Comparison of ENCODE assay signal across 29 cellular contexts in the genomic region with DNA sequence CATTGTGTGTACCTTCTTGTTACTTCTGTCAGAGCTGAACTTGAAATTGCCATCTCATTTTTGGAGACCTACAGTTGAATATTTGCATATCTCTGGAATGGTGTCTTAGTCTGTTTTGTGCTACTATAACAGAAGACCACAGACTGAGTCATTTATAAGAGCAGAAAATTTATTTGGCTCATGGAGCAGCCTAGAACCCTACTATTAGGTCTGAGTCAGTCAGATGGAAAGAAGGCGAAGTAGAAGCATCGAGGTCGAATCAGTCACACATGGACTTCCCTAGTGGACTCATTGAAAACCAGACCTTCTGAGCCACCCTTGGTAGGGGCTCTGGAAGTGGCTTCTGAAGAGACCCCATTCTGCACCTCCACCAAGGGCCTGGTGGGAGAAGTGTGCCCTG. TPM values are rescaled to one million over a fixed set of nuclear protein-coding genes. Genes with fewer than 3 reads are reported as not detected.
DNase-seq lines count a peak whose midpoint lies in the region; ATAC-seq and TF ChIP-seq lines count a peak whose summit lies in the region.
"Had no signal": no experiment of that assay in that cellular context is flagged by ENCODE, and none has a peak within 500 bp of the region (broad histone marks: within the 10 kb centered on the region; RNA-seq: fewer than 3 reads in every experiment).

No MANE protein-coding gene starts in this region.

- no peak overlapping the region for H2AK5ac ChIP-seq in trophoblast cell (ENCODE audit: low read length)

- H3K4me1 ChIP-seq in foreskin keratinocyte = no peaks in the 10 kb centered on the region
- H3K4me1 ChIP-seq in A673 (ENCODE audit: insufficient read depth, low read length, poor library complexity, severe bottlenecking) = peaks cover 4% of the 10 kb centered on the region
- H3K4me1 ChIP-seq in smooth muscle cell (ENCODE audit: low read depth) = no peaks in the 10 kb centered on the region
- peaks cover 14 to 17% of the 10 kb centered on the region in 2 experiments for H3K4me1 ChIP-seq in trophoblast cell (ENCODE audit: control insufficient read depth in 1 of 2, insufficient read depth in 2 of 2, low read length in 2 of 2)
- H3K4me1 ChIP-seq: BE2C had no signal

- H3K9me3 ChIP-seq in A673 (ENCODE audit: low read depth, low read length, poor library complexity, severe bottlenecking) (no peaks in the 10 kb centered on the region), smooth muscle cell (replicated peaks; ENCODE audit: low read depth) (no peaks in the 10 kb centered on the region), trophoblast cell (ENCODE audit: insufficient read depth, low read depth, low read length) (no peaks in the 10 kb centered on the region)
- H3K9me3 ChIP-seq: BE2C, heart left ventricle, right lobe of liver, upper lobe of right lung had no signal

- no peak overlapping the region for H3K9ac ChIP-seq in smooth muscle cell (ENCODE audit: low read depth)
- H3K9ac ChIP-seq in trophoblast cell (ENCODE audit: low read length) = no peak overlapping the region

- H3K4ac ChIP-seq in trophoblast cell (ENCODE audit: low read depth, low read length) = no peak overlapping the region

- ATAC-seq in activated naive CD8-positive, alpha-beta T cell treated with anti-CD3 and anti-CD28 coated beads, Interleukin-2, amount 50 U/mL, for 24 hours = peak; percentile 55
- peak; percentile 32 for ATAC-seq in foreskin keratinocyte
- ATAC-seq: CD8-positive, alpha-beta T cell; GM12878; heart left ventricle; Panc1; right lobe of liver; upper lobe of right lung had no signal

- H3K4me2 ChIP-seq in smooth muscle cell (no peak overlapping the region), trophoblast cell (ENCODE audit: low read length) (no peak overlapping the region)

- no peaks in the 10 kb centered on the region for H3K36me3 Mint-ChIP-seq in activated naive CD8-positive, alpha-beta T cell treated with anti-CD3 and anti-CD28 coated beads, Interleukin-2, amount 50 U/mL, for 24 hours (ENCODE audit: low read depth)
- H3K36me3 Mint-ChIP-seq in activated naive CD8-positive, alpha-beta T cell treated with anti-CD3 and anti-CD28 coated beads for 36 hours = no peaks in the 10 kb centered on the region
- no peaks in the 10 kb centered on the region for H3K36me3 Mint-ChIP-seq in glutamatergic neuron (ENCODE audit: unreplicated experiment)

- no peak for DNase-seq in activated naive CD8-positive, alpha-beta T cell treated with anti-CD3 and anti-CD28 coated beads, Interleukin-2, amount 50 U/mL, for 24 hours
- no peak for DNase-seq in activated naive CD8-positive, alpha-beta T cell treated with anti-CD3 and anti-CD28 coated beads for 36 hours
- DNase-seq in NCI-H526 treated with DMSO at 0.1 percent for 48 hours (lab: John Stamatoyannopoulos, UW) (peak; percentile 18), foreskin keratinocyte (no peak), glutamatergic neuron (no peak), A673 (ENCODE audit: low spot score) (no peak), smooth muscle cell (lab: John Stamatoyannopoulos, UW; ENCODE audit: unreplicated experiment) (no peak), trophoblast cell (no peak)
- DNase-seq: activated effector memory CD4-positive, alpha-beta T cell treated with anti-CD3 and anti-CD28 coated beads, Interleukin-2, amount 50 U/mL, for 16 hours; activated T-cell treated with anti-CD3 and anti-CD28 coated beads, Interleukin-2, amount 50 U/mL, for 1 hour; BE2C; CD8-positive, alpha-beta T cell; cerebellar nuclear complex; dermis blood vessel endothelial cell; endodermal cell; H7; heart left ventricle; kidney; NCI-H1417 treated with DMSO at 0.1 percent for 48 hours; NCI-H2081; right lobe of liver; SIG-M5; stimulated activated CD4-positive, alpha-beta T cell treated with anti-CD3 and anti-CD28 coated beads, Interleukin-4, amount 100 ng/mL, for 24 hours; SW 1271; upper lobe of right lung had no signal

- H4K91ac ChIP-seq in trophoblast cell (ENCODE audit: low read depth, low read length) = no peak overlapping the region

- H3K27ac ChIP-seq in foreskin keratinocyte (no peak overlapping the region), A673 (ENCODE audit: low read depth, low read length, poor library complexity, severe bottlenecking) (no peak overlapping the region), smooth muscle cell (ENCODE audit: low read depth) (no peak overlapping the region), trophoblast cell (ENCODE audit: low read depth, low read length) (no peak overlapping the region)
- H3K27ac ChIP-seq: heart left ventricle, HL-60, right lobe of liver, upper lobe of right lung had no signal

- no peak overlapping the region for H3K27ac Mint-ChIP-seq in activated naive CD8-positive, alpha-beta T cell treated with anti-CD3 and anti-CD28 coated beads, Interleukin-2, amount 50 U/mL, for 24 hours
- H3K27ac Mint-ChIP-seq in activated naive CD8-positive, alpha-beta T cell treated with anti-CD3 and anti-CD28 coated beads for 36 hours = no peak overlapping the region
- no peak overlapping the region for H3K27ac Mint-ChIP-seq in glutamatergic neuron (ENCODE audit: unreplicated experiment)
- H3K27ac Mint-ChIP-seq: CD8-positive, alpha-beta T cell; endodermal cell; mesothelial cell of epicardium had no signal

- no peak overlapping the region for H4K12ac ChIP-seq in trophoblast cell (ENCODE audit: low read depth, low read length)

- peaks cover 8% of the 10 kb centered on the region for H3K4me1 Mint-ChIP-seq in activated naive CD8-positive, alpha-beta T cell treated with anti-CD3 and anti-CD28 coated beads, Interleukin-2, amount 50 U/mL, for 24 hours
- peaks cover 7% of the 10 kb centered on the region for H3K4me1 Mint-ChIP-seq in activated naive CD8-positive, alpha-beta T cell treated with anti-CD3 and anti-CD28 coated beads for 36 hours
- peaks cover 25% of the 10 kb centered on the region for H3K4me1 Mint-ChIP-seq in glutamatergic neuron (ENCODE audit: low read depth, unreplicated experiment)

- H3K27me3 Mint-ChIP-seq in activated naive CD8-positive, alpha-beta T cell treated with anti-CD3 and anti-CD28 coated beads, Interleukin-2, amount 50 U/mL, for 24 hours = no peaks in the 10 kb centered on the region
- no peaks in the 10 kb centered on the region for H3K27me3 Mint-ChIP-seq in activated naive CD8-positive, alpha-beta T cell treated with anti-CD3 and anti-CD28 coated beads for 36 hours
- H3K27me3 Mint-ChIP-seq in glutamatergic neuron (ENCODE audit: unreplicated experiment) = peaks cover 11% of the 10 kb centered on the region

- H3K79me2 ChIP-seq in smooth muscle cell (ENCODE audit: low read depth) (no peaks in the 10 kb centered on the region), trophoblast cell (ENCODE audit: control insufficient read depth, insufficient read depth, low read length, poor library complexity) (no peaks in the 10 kb centered on the region)

- H3K4me3 Mint-ChIP-seq in activated naive CD8-positive, alpha-beta T cell treated with anti-CD3 and anti-CD28 coated beads, Interleukin-2, amount 50 U/mL, for 24 hours = no peak overlapping the region
- H3K4me3 Mint-ChIP-seq in activated naive CD8-positive, alpha-beta T cell treated with anti-CD3 and anti-CD28 coated beads for 36 hours = no peak overlapping the region
- H3K4me3 Mint-ChIP-seq in glutamatergic neuron (ENCODE audit: unreplicated experiment) = no peak overlapping the region
- H3K4me3 Mint-ChIP-seq: CD8-positive, alpha-beta T cell; endodermal cell; mesothelial cell of epicardium had no signal

- intact Hi-C loops in A673 (cut with micrococcal nuclease; ENCODE audit: unreplicated experiment) = loop anchor here (5.0 to 10.0 kb wide), 3 partner anchors 140 to 947 kb away; no protein-coding TSS in a partner anchor

- H3K9me3 Mint-ChIP-seq in activated naive CD8-positive, alpha-beta T cell treated with anti-CD3 and anti-CD28 coated beads, Interleukin-2, amount 50 U/mL, for 24 hours = no peaks in the 10 kb centered on the region
- no peaks in the 10 kb centered on the region for H3K9me3 Mint-ChIP-seq in activated naive CD8-positive, alpha-beta T cell treated with anti-CD3 and anti-CD28 coated beads for 36 hours
- peaks cover 21% of the 10 kb centered on the region for H3K9me3 Mint-ChIP-seq in glutamatergic neuron (ENCODE audit: unreplicated experiment)
- H3K9me3 Mint-ChIP-seq: CD8-positive, alpha-beta T cell; endodermal cell; mesothelial cell of epicardium had no signal

- H3K4me3 ChIP-seq in A673 (ENCODE audit: low read depth, low read length, poor library complexity, severe bottlenecking) = no peak overlapping the region
- H3K4me3 ChIP-seq in smooth muscle cell = no peak overlapping the region
- no peak overlapping the region for H3K4me3 ChIP-seq in trophoblast cell (ENCODE audit: low read depth, low read length)
- H3K4me3 ChIP-seq: GM12878, heart left ventricle, right lobe of liver, upper lobe of right lung had no signal

- no peak overlapping the region for H3K18ac ChIP-seq in trophoblast cell (ENCODE audit: low read length)

- BruUV-seq in A673 (replicated peaks; lab: Mats Ljungman, UMichigan) = no TSS peak

- H2BK12ac ChIP-seq in trophoblast cell (ENCODE audit: low read length) = no peak overlapping the region

- peaks cover 4% of the 10 kb centered on the region for H3K79me1 ChIP-seq in trophoblast cell (ENCODE audit: low read length)

- peaks cover 12% of the 10 kb centered on the region for H4K20me1 ChIP-seq in smooth muscle cell (ENCODE audit: low read depth)

- POLR2A ChIA-PET in A673 (lab: Charles Lee; ENCODE audit: low non-redundant PET) = no interaction called here

- no peak overlapping the region for H4K8ac ChIP-seq in trophoblast cell (ENCODE audit: low read depth, low read length)

- no peak overlapping the region for H3K14ac ChIP-seq in trophoblast cell (ENCODE audit: low read length)

- H2AFZ ChIP-seq in smooth muscle cell (ENCODE audit: low read depth) = no peak overlapping the region
- H2AFZ ChIP-seq in trophoblast cell (ENCODE audit: insufficient read depth, low read length, poor library complexity) = no peak overlapping the region

- no peaks in the 10 kb centered on the region for H3F3A ChIP-seq in smooth muscle cell (ENCODE audit: low read depth)

- CTCF ChIA-PET in A673 (lab: Charles Lee) = no interaction called here

- H2BK5ac ChIP-seq in trophoblast cell (ENCODE audit: low read depth, low read length, poor library complexity) = no peak overlapping the region

- WGBS in smooth muscle cell (ENCODE audit: low lambda C conversion rate) = 93% methylated on average over 3 of the region's 3 CpGs
- no CpG with 5 or more reads among the region's 3 CpGs for WGBS in trophoblast cell (ENCODE audit: extremely low coverage, insufficient coverage, insufficient read length)

- no peak overlapping the region for H3K23ac ChIP-seq in trophoblast cell (ENCODE audit: low read length)

- no peak overlapping the region for H2BK120ac ChIP-seq in trophoblast cell (ENCODE audit: insufficient read depth, low read length, poor library complexity)

- TF ChIP-seq CTCF in foreskin keratinocyte (conservative IDR thresholded peaks at IDR 0.05) (no peak), glutamatergic neuron (IDR thresholded peaks at IDR 0.05; ENCODE audit: partially characterized antibody, unreplicated experiment) (no peak), A673 (conservative IDR thresholded peaks at IDR 0.05; ENCODE audit: low read depth, low read length) (no peak), smooth muscle cell (IDR thresholded peaks at IDR 0.05; ENCODE audit: borderline replicate concordance, insufficient read depth, poor library complexity, severe bottlenecking) (no peak)

- no peaks in the 10 kb centered on the region for H3K36me3 ChIP-seq in A673 (ENCODE audit: insufficient read depth, low read length, poor library complexity, severe bottlenecking)
- no peaks in the 10 kb centered on the region for H3K36me3 ChIP-seq in smooth muscle cell (ENCODE audit: low read depth)
- peaks cover 3% of the 10 kb centered on the region in 2 experiments for H3K36me3 ChIP-seq in trophoblast cell (ENCODE audit: control insufficient read depth in 1 of 2, insufficient read depth in 2 of 2, low read length in 2 of 2)
- H3K36me3 ChIP-seq: BE2C, right lobe of liver had no signal

- H3K27me3 ChIP-seq in foreskin keratinocyte (no peaks in the 10 kb centered on the region), A673 (replicated peaks; ENCODE audit: insufficient read depth, low read depth, low read length, poor library complexity) (no peaks in the 10 kb centered on the region), smooth muscle cell (ENCODE audit: low read depth) (no peaks in the 10 kb centered on the region), trophoblast cell (ENCODE audit: insufficient read depth, low read length) (no peaks in the 10 kb centered on the region)
- H3K27me3 ChIP-seq: BE2C, heart left ventricle, right lobe of liver, upper lobe of right lung had no signal

RNA-seq across cellular contexts. Expression of a gene that starts 33.9 kb away (rescaled TPM):
- total RNA-seq in activated naive CD8-positive, alpha-beta T cell treated with anti-CD3 and anti-CD28 coated beads for 36 hours = 1,000 to 10,000 TPM; 3,217 to 3,223 TPM
- total RNA-seq in foreskin keratinocyte (3,187 and 3,228 TPM in 2 replicates), glutamatergic neuron (ENCODE audit: unreplicated experiment) (1,515 TPM), A673 (2021) (1,957 and 1,963 TPM in 2 replicates), smooth muscle cell (3,918 and 4,267 TPM in 2 replicates)
- polyA plus RNA-seq in foreskin keratinocyte (4,571 and 4,595 TPM in 2 replicates), smooth muscle cell (1,031 and 1,102 TPM in 2 replicates)
- polyA plus RNA-seq in trophoblast cell (2013) = 3,985 and 4,109 TPM in 2 replicates

RNA-seq across cellular contexts. Expression of a gene that starts 43.3 kb away (rescaled TPM):
- total RNA-seq in activated naive CD8-positive, alpha-beta T cell treated with anti-CD3 and anti-CD28 coated beads for 36 hours = 10 to 100 TPM; 21.7 to 22.0 TPM
- total RNA-seq in foreskin keratinocyte (23.0 and 25.3 TPM in 2 replicates), glutamatergic neuron (ENCODE audit: unreplicated experiment) (4.0 TPM), A673 (2021) (23.3 and 26.0 TPM in 2 replicates), smooth muscle cell (6.8 and 7.6 TPM in 2 replicates)
- polyA plus RNA-seq in foreskin keratinocyte (6.5 and 9.0 TPM in 2 replicates), smooth muscle cell (1.3 and 2.2 TPM in 2 replicates)
- polyA plus RNA-seq in trophoblast cell (2013) = 8.9 and 9.3 TPM in 2 replicates
